Comparison of ENCODE assay signal across 26 cellular contexts in the genomic region with DNA sequence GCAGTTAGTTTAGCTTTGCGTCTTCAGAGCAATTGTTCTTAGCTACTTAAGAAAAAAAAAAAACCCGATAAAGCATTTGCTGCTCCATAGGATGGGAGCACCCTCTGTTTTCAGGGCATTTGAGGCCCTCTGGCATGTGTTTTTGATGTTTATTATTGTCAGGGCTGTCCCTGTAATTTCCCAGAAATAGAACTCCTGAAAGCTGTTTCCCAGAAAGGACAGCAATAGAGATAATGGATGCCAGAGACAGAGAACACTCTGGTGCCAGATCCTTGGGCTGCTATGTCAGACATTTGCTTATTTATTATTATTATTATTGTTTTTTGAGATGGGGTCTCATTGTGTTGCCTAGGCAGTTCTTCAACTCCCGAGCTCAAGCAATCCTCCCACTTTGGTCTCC.
"Had no signal": no experiment of that assay in that cellular context is flagged by ENCODE, and none has a peak within 500 bp of the region (broad histone marks: within the 10 kb centered on the region; RNA-seq: fewer than 3 reads in every experiment).

No MANE protein-coding gene starts in this region.

- H3K27ac ChIP-seq: stomach, suprapubic skin, testis, thoracic aorta, thyroid gland, tibial artery, tibial nerve, transverse colon, upper lobe of left lung, upper lobe of right lung, uterus, vagina had no signal

- H3K4me3 ChIP-seq: stomach, suprapubic skin, testis, thoracic aorta, thyroid gland, tibial artery, tibial nerve, transverse colon, upper lobe of left lung, upper lobe of right lung, uterus, vagina had no signal

- H3K27me3 ChIP-seq: testis, thyroid gland, transverse colon, upper lobe of left lung, uterus, vagina had no signal

- H3K4me1 ChIP-seq: testis, thyroid gland, upper lobe of right lung, uterus, vagina had no signal

- H3K36me3 ChIP-seq: stomach, suprapubic skin, thoracic aorta, thyroid gland, tibial artery, tibial nerve, transverse colon, upper lobe of left lung, upper lobe of right lung, uterus, vagina had no signal

- DNase-seq: stimulated activated CD4-positive, alpha-beta T cell treated with anti-CD3 and anti-CD28 coated beads, Interleukin-2, amount 100 ng/mL, for 48 hours; stimulated activated CD4-positive, alpha-beta T cell treated with anti-CD3 and anti-CD28 coated beads, Interleukin-4, amount 100 ng/mL, for 1 hour; stimulated activated CD4-positive, alpha-beta T cell treated with anti-CD3 and anti-CD28 coated beads, Interleukin-4, amount 100 ng/mL, for 24 hours; stimulated activated CD4-positive, alpha-beta T cell treated with anti-CD3 and anti-CD28 coated beads, Interleukin-4, amount 100 ng/mL, for 4 hours; stimulated activated CD8-positive, alpha-beta memory T cell treated with anti-CD3 and anti-CD28 coated beads, Interleukin-4, amount 100 ng/mL, for 48 hours; stimulated activated naive B cell treated with anti-CD40 and anti-IgM and Interleukin-4, amounts not matched to agents 10 μg/mL and 1 μg/mL and 100 μg/mL, for 72 hours; stimulated activated naive CD4-positive, alpha-beta T cell; stimulated activated naive CD4-positive, alpha-beta T cell treated with Interleukin-2 at 50 U/mL for 16 hours; stimulated activated naive CD8-positive, alpha-beta T cell treated with anti-CD3 and anti-CD28 coated beads, Interleukin-15, amount 100 ng/mL, for 72 hours; stimulated activated naive CD8-positive, alpha-beta T cell treated with anti-CD3 and anti-CD28 coated beads, Interleukin-15, Interleukin-2, amounts not matched to agents 100 U/mL and 50 U/mL, for 24 hours; stomach; substantia nigra; testis; thyroid gland; tibial artery; transverse colon; trophoblast cell; upper lobe of left lung; upper lobe of right lung; uterus had no signal

- H3K9me3 ChIP-seq: suprapubic skin, testis, thoracic aorta, thyroid gland, transverse colon, upper lobe of left lung, upper lobe of right lung, uterus, vagina had no signal

- ATAC-seq: stimulated activated effector memory CD8-positive, alpha-beta T cell treated with anti-CD3 and anti-CD28 coated beads, Interleukin-12 subunit alpha, Interleukin-12 subunit beta, amount 100 ng/mL, for 72 hours; stimulated activated memory B cell treated with anti-CD40 and anti-IgM and Interleukin-4, amounts not matched to agents 10 μg/mL and 1 μg/mL and 100 μg/mL, for 72 hours; stimulated activated naive B cell treated with anti-CD40 and anti-IgM and Interleukin-4, amounts not matched to agents 10 μg/mL and 1 μg/mL and 100 μg/mL, for 72 hours; stimulated activated naive CD8-positive, alpha-beta T cell treated with anti-CD3 and anti-CD28 coated beads, Interleukin-15, amount 100 ng/mL, for 72 hours; stimulated activated naive CD8-positive, alpha-beta T cell treated with anti-CD3 and anti-CD28 coated beads, Interleukin-15, Interleukin-2, amounts not matched to agents 100 U/mL and 50 U/mL, for 24 hours; upper lobe of right lung had no signal
